Comparison of ENCODE assay signal across 15 cellular contexts in the genomic region with DNA sequence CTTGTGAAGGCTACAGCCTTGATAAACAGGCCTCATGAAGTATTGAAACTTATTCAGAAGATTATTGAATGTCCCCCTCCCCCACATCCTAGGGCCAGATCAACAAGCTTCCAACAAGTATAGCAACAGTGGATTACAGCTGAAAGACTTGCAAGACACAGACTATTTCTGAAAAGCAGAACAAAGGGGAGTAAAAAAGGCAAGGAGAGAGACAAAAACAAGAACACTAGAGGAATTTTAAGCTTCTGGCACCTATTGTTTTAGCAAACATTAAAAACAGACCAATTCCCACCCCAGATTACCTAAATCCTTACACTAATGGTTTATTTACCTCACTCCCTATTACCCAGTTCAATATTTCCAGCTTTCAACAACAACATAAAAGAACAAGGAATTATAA.
DNase-seq lines count a peak whose midpoint lies in the region; TF ChIP-seq lines count a peak whose summit lies in the region.
"Had no signal": no experiment of that assay in that cellular context is flagged by ENCODE, and none has a peak within 500 bp of the region (broad histone marks: within the 10 kb centered on the region; RNA-seq: fewer than 3 reads in every experiment).

No MANE protein-coding gene starts in this region.

- H3K4me3 ChIP-seq in NT2/D1 (ENCODE audit: insufficient read length, low read depth): no peak overlapping the region
- H3K4me3 ChIP-seq in iPS-20b (ENCODE audit: low read length): no peak overlapping the region
- no peak overlapping the region for H3K4me3 ChIP-seq in retinal pigment epithelial cell (ENCODE audit: low read length)
- no peak overlapping the region for H3K4me3 ChIP-seq in adrenal gland
- H3K4me3 ChIP-seq: BLaER1 treated with 17β-estradiol and CSF1 and Interleukin-3, amounts not matched to agents 10 nM and 100 nM; GM12878; GM23248 had no signal

- H3K27ac ChIP-seq in H9 (ENCODE audit: insufficient read length, low read depth, low read length) (no peak overlapping the region), iPS-20b (ENCODE audit: low read length) (peak overlapping the region; percentile 37), adrenal gland (no peak overlapping the region)
- H3K27ac ChIP-seq: BLaER1 treated with 17β-estradiol and CSF1 and Interleukin-3, amounts not matched to agents 10 nM and 100 nM; GM23248 had no signal

- H3K4me1 Mint-ChIP-seq in H9: peaks cover 25 to 26% of the 10 kb centered on the region in 2 experiments
- H3K4me1 Mint-ChIP-seq: CD4-positive, CD25-positive, alpha-beta regulatory T cell had no signal

- H3K27me3 Mint-ChIP-seq in H9 (ENCODE audit: low read depth): no peaks in the 10 kb centered on the region
- H3K27me3 Mint-ChIP-seq: CD4-positive, CD25-positive, alpha-beta regulatory T cell had no signal

- peak overlapping the region; percentile 92 to 96 (median 93) for H3K27ac Mint-ChIP-seq in H9
- H3K27ac Mint-ChIP-seq: CD4-positive, CD25-positive, alpha-beta regulatory T cell had no signal

- no peak overlapping the region for H2BK20ac ChIP-seq in H9 (ENCODE audit: low read depth, low read length, poor library complexity, severe bottlenecking)

- H3K56ac ChIP-seq in H9 (ENCODE audit: insufficient read length, low read depth, low read length): no peak overlapping the region

- no peak overlapping the region for H3K14ac ChIP-seq in H9 (ENCODE audit: insufficient read depth, low read length)

- H3K9me3 ChIP-seq in H9 (ENCODE audit: control insufficient read depth, low read depth, low read length) (no peaks in the 10 kb centered on the region), NT2/D1 (ENCODE audit: insufficient read depth, low read length) (no peaks in the 10 kb centered on the region), iPS-20b (ENCODE audit: insufficient read depth, low read depth, low read length) (no peaks in the 10 kb centered on the region), adrenal gland (replicated peaks in 1 of 3) (no peaks in the 10 kb centered on the region)
- H3K9me3 ChIP-seq: BLaER1 treated with 17β-estradiol and CSF1 and Interleukin-3, amounts not matched to agents 10 nM and 100 nM had no signal

- peak overlapping the region in 1 of 2 experiments; percentile 9; a peak in 2 of 5 replicates for H3K4me3 Mint-ChIP-seq in H9
- H3K4me3 Mint-ChIP-seq: CD4-positive, CD25-positive, alpha-beta regulatory T cell had no signal

- peaks cover 0 to 15% (median 3%) of the 10 kb centered on the region in 3 experiments; a peak in 5 of 7 replicates for H3K36me3 Mint-ChIP-seq in H9 (ENCODE audit: insufficient read depth in 1 of 3, low read depth in 3 of 3)
- H3K36me3 Mint-ChIP-seq: CD4-positive, CD25-positive, alpha-beta regulatory T cell had no signal

- H3K9ac ChIP-seq in H9 (ENCODE audit: extremely low read depth, insufficient read length, low read length) (no peak overlapping the region), NT2/D1 (ENCODE audit: insufficient read length, low read depth) (no peak overlapping the region), iPS-20b (ENCODE audit: low read depth, low read length) (no peak overlapping the region; the same call in 1 of the 2 replicates)
- H3K9ac ChIP-seq: BLaER1 treated with 17β-estradiol and CSF1 and Interleukin-3, amounts not matched to agents 10 nM and 100 nM; GM23248 had no signal

- H3K4me2 ChIP-seq in H9 (ENCODE audit: insufficient read depth, insufficient read length, low read length): no peak overlapping the region
- H3K4me2 ChIP-seq: BLaER1 treated with 17β-estradiol and CSF1 and Interleukin-3, amounts not matched to agents 10 nM and 100 nM had no signal

- H3K4ac ChIP-seq in H9 (ENCODE audit: low read depth, low read length): no peak overlapping the region

- H3K4me1 ChIP-seq in H9 (ENCODE audit: insufficient read depth, low read length): no peaks in the 10 kb centered on the region
- no peaks in the 10 kb centered on the region for H3K4me1 ChIP-seq in NT2/D1 (ENCODE audit: insufficient read depth, insufficient read length)
- H3K4me1 ChIP-seq in iPS-20b (ENCODE audit: insufficient read depth, low read length): peaks cover 10% of the 10 kb centered on the region
- no peaks in the 10 kb centered on the region for H3K4me1 ChIP-seq in adrenal gland (replicated peaks in 1 of 2)
- H3K4me1 ChIP-seq: BLaER1 treated with 17β-estradiol and CSF1 and Interleukin-3, amounts not matched to agents 10 nM and 100 nM had no signal

- H2AK5ac ChIP-seq in H9 (ENCODE audit: insufficient read length, low read length): no peak overlapping the region

- H3K79me1 ChIP-seq in H9 (ENCODE audit: insufficient read depth, low read depth, low read length, poor library complexity, severe bottlenecking): no peaks in the 10 kb centered on the region

- H3K79me2 ChIP-seq in H9 (ENCODE audit: insufficient read depth, low read length): no peaks in the 10 kb centered on the region

- H4K5ac ChIP-seq in H9 (ENCODE audit: insufficient read length, low read depth, low read length): no peak overlapping the region

- H2AFZ ChIP-seq in H9 (ENCODE audit: low read length): no peak overlapping the region
- H2AFZ ChIP-seq: GM23248 had no signal

- no peak overlapping the region for H2BK15ac ChIP-seq in H9 (ENCODE audit: low read depth, low read length)

- H3K9me3 Mint-ChIP-seq in H9: peaks cover 2 to 3% of the 10 kb centered on the region in 2 experiments; a peak in 2 of 5 replicates

- H4K20me1 ChIP-seq in H9 (ENCODE audit: control insufficient read depth, insufficient read depth, insufficient read length): no peaks in the 10 kb centered on the region
- H4K20me1 ChIP-seq: BLaER1 treated with 17β-estradiol and CSF1 and Interleukin-3, amounts not matched to agents 10 nM and 100 nM had no signal

- DNase-seq in H9: no peak
- DNase-seq in NT2/D1 (ENCODE audit: low read depth, low spot score): peak; percentile 8
- DNase-seq in retinal pigment epithelial cell (ENCODE audit: low read depth): peak; percentile 4
- DNase-seq in adrenal gland: no peak
- DNase-seq in NCI-H510A (lab: John Stamatoyannopoulos, UW): no peak
- DNase-seq in SW 1271 (lab: John Stamatoyannopoulos, UW): no peak
- DNase-seq: ACHN; CD4-positive, CD25-positive, alpha-beta regulatory T cell; DMS 273 treated with DMSO at 0.1 percent for 48 hours; DMS79; GM23248; H7 had no signal

- no peaks in the 10 kb centered on the region for H3K27me3 ChIP-seq in H9 (ENCODE audit: insufficient read depth, low read length)
- H3K27me3 ChIP-seq in NT2/D1 (ENCODE audit: insufficient read depth, insufficient read length): no peaks in the 10 kb centered on the region
- H3K27me3 ChIP-seq in iPS-20b (ENCODE audit: insufficient read depth, low read length): no peaks in the 10 kb centered on the region
- no peaks in the 10 kb centered on the region for H3K27me3 ChIP-seq in adrenal gland
- H3K27me3 ChIP-seq: BLaER1 treated with 17β-estradiol and CSF1 and Interleukin-3, amounts not matched to agents 10 nM and 100 nM had no signal

- H3K23ac ChIP-seq in H9 (ENCODE audit: insufficient read length, low read depth, low read length): no peak overlapping the region

- intact Hi-C loops in adrenal gland (cut with DNase I): no loop called here

- no peak for TF ChIP-seq POLR2A in adrenal gland (IDR thresholded peaks at IDR 0.05)

- H4K8ac ChIP-seq in H9 (replicated peaks; ENCODE audit: insufficient read length, low read depth, low read length): no peak overlapping the region

- H3K23me2 ChIP-seq in H9 (ENCODE audit: insufficient read length, low read depth, low read length, poor library complexity, severe bottlenecking): no peaks in the 10 kb centered on the region

- H3K36me3 ChIP-seq in NT2/D1 (ENCODE audit: insufficient read depth, insufficient read length, low read length) (no peaks in the 10 kb centered on the region), iPS-20b (ENCODE audit: insufficient read depth, low read depth, low read length) (no peaks in the 10 kb centered on the region), adrenal gland (replicated peaks in 1 of 2) (no peaks in the 10 kb centered on the region)
- H3K36me3 ChIP-seq: BLaER1 treated with 17β-estradiol and CSF1 and Interleukin-3, amounts not matched to agents 10 nM and 100 nM had no signal

- H3K18ac ChIP-seq in H9 (ENCODE audit: insufficient read length, low read depth, low read length): no peak overlapping the region

- no peak overlapping the region for H4K91ac ChIP-seq in H9 (ENCODE audit: insufficient read length, low read depth, low read length)

- TF ChIP-seq CTCF in H9 (conservative IDR thresholded peaks at IDR 0.05): no peak
- TF ChIP-seq CTCF in retinal pigment epithelial cell (conservative IDR thresholded peaks at IDR 0.05; ENCODE audit: low read depth, low read length): no peak
- TF ChIP-seq CTCF in adrenal gland (IDR thresholded peaks at IDR 0.05): no peak

- H2BK12ac ChIP-seq in H9 (ENCODE audit: insufficient read length, low read depth, low read length): no peak overlapping the region

- no peak overlapping the region for H3T11ph ChIP-seq in H9 (ENCODE audit: low read length)

- no peak overlapping the region for H2BK120ac ChIP-seq in H9 (ENCODE audit: low read depth, low read length, poor library complexity, severe bottlenecking)

- H2BK5ac ChIP-seq in H9 (ENCODE audit: insufficient read length, low read length): no peak overlapping the region

Comparison
In these comparisons a context has a peak if more than half of its experiments do, and no peak if none do; other contexts are left out.
1. DNase-seq: peak in NT2/D1 (single experiment) and retinal pigment epithelial cell (single experiment); none in H9 (single experiment), adrenal gland (0 of 7), NCI-H510A (single experiment) and SW 1271 (0 of 2).